Comparison of ENCODE assay signal across 26 cellular contexts in the genomic region with DNA sequence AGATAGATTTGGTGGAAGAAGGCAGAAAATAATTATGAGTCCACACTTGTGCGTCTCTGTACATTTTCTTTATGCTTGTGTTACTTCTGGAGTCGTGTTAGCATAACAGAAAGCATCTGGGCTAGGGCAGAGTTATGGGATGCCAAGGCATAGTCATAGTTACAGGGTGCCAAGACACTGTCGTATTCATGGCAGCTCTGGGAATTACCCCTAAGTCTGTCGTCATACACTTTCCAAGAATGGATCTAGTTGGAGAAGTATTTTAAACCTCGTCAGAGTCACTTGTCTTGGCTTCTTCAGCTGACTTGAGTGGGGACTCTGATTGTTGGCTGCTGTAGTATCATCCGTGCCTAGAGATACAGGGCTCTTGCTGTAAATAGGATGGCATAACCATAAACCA. TPM values are rescaled to one million over a fixed set of nuclear protein-coding genes. Genes with fewer than 3 reads are reported as not detected.
DNase-seq lines count a peak whose midpoint lies in the region; ATAC-seq lines count a peak whose summit lies in the region.
"Had no signal": no experiment of that assay in that cellular context is flagged by ENCODE, and none has a peak within 500 bp of the region (broad histone marks: within the 10 kb centered on the region; RNA-seq: fewer than 3 reads in every experiment).

No MANE protein-coding gene starts in this region.

- H3K27me3 Mint-ChIP-seq in activated naive CD4-positive, alpha-beta T cell treated with anti-CD3 and anti-CD28 coated beads for 36 hours (ENCODE audit: low read depth) = no peaks in the 10 kb centered on the region
- H3K27me3 Mint-ChIP-seq in activated naive CD8-positive, alpha-beta T cell treated with anti-CD3 and anti-CD28 coated beads for 36 hours = no peaks in the 10 kb centered on the region
- H3K27me3 Mint-ChIP-seq: activated B cell treated with CpG ODN at 0.5 μM for 24 hours; dendritic cell treated with granulocyte-macrophage colony-stimulating factor and Interleukin-4, amounts not matched to agents 40 ng/mL and 50 ng/mL, for 4 days had no signal

- H3K9me3 Mint-ChIP-seq in activated naive CD4-positive, alpha-beta T cell treated with anti-CD3 and anti-CD28 coated beads for 36 hours = peaks cover 3% of the 10 kb centered on the region
- H3K9me3 Mint-ChIP-seq in activated naive CD8-positive, alpha-beta T cell treated with anti-CD3 and anti-CD28 coated beads for 36 hours = peaks cover 4% of the 10 kb centered on the region
- no peaks in the 10 kb centered on the region for H3K9me3 Mint-ChIP-seq in stimulated activated effector memory CD8-positive, alpha-beta T cell treated with anti-CD3 and anti-CD28 coated beads, Interleukin-12 subunit alpha, Interleukin-12 subunit beta, amount 100 ng/mL, for 72 hours
- H3K9me3 Mint-ChIP-seq: activated B cell treated with CpG ODN at 0.5 μM for 24 hours; dendritic cell treated with granulocyte-macrophage colony-stimulating factor and Interleukin-4, amounts not matched to agents 40 ng/mL and 50 ng/mL, for 4 days; IgD-negative memory B cell; stimulated activated naive B cell treated with anti-CD40 and anti-IgM and Interleukin-4, amounts not matched to agents 10 μg/mL and 1 μg/mL and 100 μg/mL, for 72 hours had no signal

- peaks cover 3% of the 10 kb centered on the region for H3K36me3 Mint-ChIP-seq in activated naive CD4-positive, alpha-beta T cell treated with anti-CD3 and anti-CD28 coated beads for 36 hours (ENCODE audit: low read depth)
- peaks cover 44% of the 10 kb centered on the region for H3K36me3 Mint-ChIP-seq in activated naive CD8-positive, alpha-beta T cell treated with anti-CD3 and anti-CD28 coated beads for 36 hours
- H3K36me3 Mint-ChIP-seq in stimulated activated effector memory CD8-positive, alpha-beta T cell treated with anti-CD3 and anti-CD28 coated beads, Interleukin-12 subunit alpha, Interleukin-12 subunit beta, amount 100 ng/mL, for 72 hours = peaks cover 12% of the 10 kb centered on the region
- H3K36me3 Mint-ChIP-seq: IgD-negative memory B cell; stimulated activated naive B cell treated with anti-CD40 and anti-IgM and Interleukin-4, amounts not matched to agents 10 μg/mL and 1 μg/mL and 100 μg/mL, for 72 hours had no signal

- no peaks in the 10 kb centered on the region for H3K9me3 ChIP-seq in MG63
- H3K9me3 ChIP-seq: ascending aorta, ovary, right atrium auricular region, spleen had no signal

- H3K27ac Mint-ChIP-seq in activated naive CD4-positive, alpha-beta T cell treated with anti-CD3 and anti-CD28 coated beads for 36 hours = peak overlapping the region; percentile 75
- H3K27ac Mint-ChIP-seq in activated naive CD8-positive, alpha-beta T cell treated with anti-CD3 and anti-CD28 coated beads for 36 hours = peak overlapping the region; percentile 92
- H3K27ac Mint-ChIP-seq in stimulated activated effector memory CD8-positive, alpha-beta T cell treated with anti-CD3 and anti-CD28 coated beads, Interleukin-12 subunit alpha, Interleukin-12 subunit beta, amount 100 ng/mL, for 72 hours = peak overlapping the region; percentile 30
- H3K27ac Mint-ChIP-seq: activated B cell treated with CpG ODN at 0.5 μM for 24 hours; dendritic cell treated with granulocyte-macrophage colony-stimulating factor and Interleukin-4, amounts not matched to agents 40 ng/mL and 50 ng/mL, for 4 days; IgD-negative memory B cell; nephron; stimulated activated naive B cell treated with anti-CD40 and anti-IgM and Interleukin-4, amounts not matched to agents 10 μg/mL and 1 μg/mL and 100 μg/mL, for 72 hours had no signal

- peak overlapping the region; percentile 36 for H3K4me3 Mint-ChIP-seq in activated naive CD4-positive, alpha-beta T cell treated with anti-CD3 and anti-CD28 coated beads for 36 hours
- no peak overlapping the region for H3K4me3 Mint-ChIP-seq in activated naive CD8-positive, alpha-beta T cell treated with anti-CD3 and anti-CD28 coated beads for 36 hours
- H3K4me3 Mint-ChIP-seq in stimulated activated effector memory CD8-positive, alpha-beta T cell treated with anti-CD3 and anti-CD28 coated beads, Interleukin-12 subunit alpha, Interleukin-12 subunit beta, amount 100 ng/mL, for 72 hours = peak overlapping the region; percentile 66
- H3K4me3 Mint-ChIP-seq: activated B cell treated with CpG ODN at 0.5 μM for 24 hours; dendritic cell treated with granulocyte-macrophage colony-stimulating factor and Interleukin-4, amounts not matched to agents 40 ng/mL and 50 ng/mL, for 4 days; IgD-negative memory B cell; nephron; stimulated activated naive B cell treated with anti-CD40 and anti-IgM and Interleukin-4, amounts not matched to agents 10 μg/mL and 1 μg/mL and 100 μg/mL, for 72 hours had no signal

- peak; percentile 24 for ATAC-seq in stimulated activated effector memory CD8-positive, alpha-beta T cell treated with anti-CD3 and anti-CD28 coated beads, Interleukin-12 subunit alpha, Interleukin-12 subunit beta, amount 100 ng/mL, for 72 hours
- ATAC-seq: stimulated activated naive B cell treated with anti-CD40 and anti-IgM and Interleukin-4, amounts not matched to agents 10 μg/mL and 1 μg/mL and 100 μg/mL, for 72 hours had no signal

- CTCF ChIA-PET in activated naive CD4-positive, alpha-beta T cell treated with anti-CD3 and anti-CD28 coated beads for 36 hours (lab: Charles Lee) = interaction anchor here (1.1 to 4.8 kb wide), 3 partner anchors 9 to 26 kb away, joined by 3 to 55 read pairs (median 4); no protein-coding TSS in a partner anchor

- peaks cover 84% of the 10 kb centered on the region for H3K4me1 Mint-ChIP-seq in activated naive CD4-positive, alpha-beta T cell treated with anti-CD3 and anti-CD28 coated beads for 36 hours (ENCODE audit: low read depth)
- peaks cover 84% of the 10 kb centered on the region for H3K4me1 Mint-ChIP-seq in activated naive CD8-positive, alpha-beta T cell treated with anti-CD3 and anti-CD28 coated beads for 36 hours
- peaks cover 58% of the 10 kb centered on the region for H3K4me1 Mint-ChIP-seq in stimulated activated effector memory CD8-positive, alpha-beta T cell treated with anti-CD3 and anti-CD28 coated beads, Interleukin-12 subunit alpha, Interleukin-12 subunit beta, amount 100 ng/mL, for 72 hours

- H3K27me3 ChIP-seq in MG63 = peaks cover 22% of the 10 kb centered on the region
- H3K27me3 ChIP-seq: ascending aorta, ovary, right atrium auricular region, spleen had no signal

- intact Hi-C loops in activated naive CD4-positive, alpha-beta T cell treated with anti-CD3 and anti-CD28 coated beads for 36 hours (cut with micrococcal nuclease) = loop anchor here (10.0 kb wide), 3 partner anchors 1317 to 1613 kb away; a partner anchor contains a TSS

- DNase-seq in activated naive CD4-positive, alpha-beta T cell treated with anti-CD3 and anti-CD28 coated beads for 36 hours = peak; percentile 31
- no peak for DNase-seq in activated naive CD4-positive, alpha-beta T cell (lab: John Stamatoyannopoulos, UW)
- DNase-seq in MG63 (peak; percentile 7), COR-L47 (lab: John Stamatoyannopoulos, UW) (no peak), GM19238 (ENCODE audit: insufficient read length, low spot score) (no peak)
- no peak for DNase-seq in activated naive CD8-positive, alpha-beta T cell treated with anti-CD3 and anti-CD28 coated beads for 36 hours
- DNase-seq in stimulated activated effector memory CD8-positive, alpha-beta T cell treated with anti-CD3 and anti-CD28 coated beads, Interleukin-12 subunit alpha, Interleukin-12 subunit beta, amount 100 ng/mL, for 72 hours (ENCODE audit: low spot score in 2 of 2) = no peak
- DNase-seq: activated B cell treated with CpG ODN at 0.5 μM for 24 hours; C1 segment of cervical spinal cord; caudate nucleus; kidney; NCI-H1105 treated with DMSO at 0.1 percent for 48 hours; NCI-H2029; NCI-H2227 treated with DMSO at 0.1 percent for 48 hours; NCI-H82; OCI-M1; ovary; spleen; stimulated activated CD4-positive, alpha-beta T cell treated with anti-CD3 and anti-CD28 coated beads, Interleukin-2, amount 100 ng/mL, for 48 hours; stimulated activated naive B cell treated with anti-CD40 and anti-IgM and Interleukin-4, amounts not matched to agents 10 μg/mL and 1 μg/mL and 100 μg/mL, for 72 hours; T1000 had no signal

- no peaks in the 10 kb centered on the region for H3K36me3 ChIP-seq in MG63
- H3K36me3 ChIP-seq: ascending aorta, ovary, right atrium auricular region, spleen had no signal

- H3K4me3 ChIP-seq in MG63 = no peak overlapping the region
- H3K4me3 ChIP-seq: ascending aorta, ovary, right atrium auricular region, spleen had no signal

RNA-seq across cellular contexts. Expression of a gene that starts 27.8 kb away (rescaled TPM):
- 10 to 100 TPM; 40.6 to 44.4 TPM for total RNA-seq in activated naive CD4-positive, alpha-beta T cell treated with anti-CD3 and anti-CD28 coated beads for 36 hours
- 0.02 TPM in 1 of 2 replicates, not detected in the other for total RNA-seq in MG63 (2014; rRNA removed; shearing (Covaris generic); ENCODE audit: low replicate concordance)
- 10 to 100 TPM; 66.6 to 68.0 TPM for total RNA-seq in activated naive CD8-positive, alpha-beta T cell treated with anti-CD3 and anti-CD28 coated beads for 36 hours

Comparison
In these comparisons a context has a peak if more than half of its experiments do, and no peak if none do; other contexts are left out.
1. DNase-seq: peak in activated naive CD4-positive, alpha-beta T cell treated with anti-CD3 and anti-CD28 coated beads for 36 hours (single experiment) and MG63 (single experiment); none in activated naive CD4-positive, alpha-beta T cell (0 of 4), activated naive CD8-positive, alpha-beta T cell treated with anti-CD3 and anti-CD28 coated beads for 36 hours (single experiment), stimulated activated effector memory CD8-positive, alpha-beta T cell treated with anti-CD3 and anti-CD28 coated beads, Interleukin-12 subunit alpha, Interleukin-12 subunit beta, amount 100 ng/mL, for 72 hours (0 of 2), COR-L47 (single experiment) and GM19238 (single experiment).
2. H3K27ac Mint-ChIP-seq: peak in every context shown above with its lines; median percentile 92 in activated naive CD8-positive, alpha-beta T cell treated with anti-CD3 and anti-CD28 coated beads for 36 hours; 75 in activated naive CD4-positive, alpha-beta T cell treated with anti-CD3 and anti-CD28 coated beads for 36 hours; 30 in stimulated activated effector memory CD8-positive, alpha-beta T cell treated with anti-CD3 and anti-CD28 coated beads, Interleukin-12 subunit alpha, Interleukin-12 subunit beta, amount 100 ng/mL, for 72 hours.
3. RNA of a gene that starts 27.8 kb away (total RNA-seq): 66.6 to 68.0 TPM in activated naive CD8-positive, alpha-beta T cell treated with anti-CD3 and anti-CD28 coated beads for 36 hours and 40.6 to 44.4 TPM in activated naive CD4-positive, alpha-beta T cell treated with anti-CD3 and anti-CD28 coated beads for 36 hours; 0.02 TPM in MG63; every median in the first group is over 10 times any median in the second.